8 cellular contexts compared by ENCODE assay signal in the genomic region with DNA sequence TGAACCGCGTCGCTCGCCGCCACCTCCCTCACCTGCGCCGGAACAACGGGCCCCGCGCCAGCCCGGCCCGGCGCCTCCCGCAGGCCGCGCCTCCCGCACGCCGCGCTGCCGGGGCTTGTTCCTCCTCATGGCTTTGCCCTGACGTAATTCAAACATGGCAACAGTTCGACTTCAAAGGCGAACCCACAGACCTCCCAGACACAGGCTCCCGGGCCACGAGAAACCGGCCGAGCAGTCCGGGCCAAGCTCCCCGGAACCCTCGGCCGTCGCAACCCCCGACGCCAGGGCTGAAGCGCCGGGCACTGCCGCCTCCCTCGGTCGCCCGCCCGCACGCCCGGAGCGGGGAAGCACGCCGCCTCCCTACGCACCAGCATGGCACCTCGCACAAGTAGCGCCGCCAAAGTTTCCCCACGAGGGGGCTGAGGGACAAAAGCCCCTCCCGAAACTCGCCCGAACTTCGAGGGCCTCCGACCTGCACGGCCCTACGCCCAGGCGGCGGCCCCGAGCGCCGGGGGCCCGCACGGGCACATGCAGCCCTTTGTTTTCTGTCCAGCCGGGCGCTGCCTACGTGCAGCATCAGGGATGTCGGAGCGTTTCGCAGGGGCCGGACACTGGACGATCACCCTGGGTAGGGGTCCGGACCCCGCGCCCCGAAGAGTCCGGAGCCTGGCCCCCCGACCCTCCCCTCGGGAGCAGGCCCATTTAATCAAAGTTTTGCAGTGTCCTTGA. TPM values are rescaled to one million over a fixed set of nuclear protein-coding genes. Genes with fewer than 3 reads are reported as not detected.
A peak's percentile ranks its signal among the peaks of the same experiment; 100 is the strongest.
DNase-seq lines count a peak whose midpoint lies in the region; ATAC-seq and TF ChIP-seq lines count a peak whose summit lies in the region.

No MANE protein-coding gene starts in this region.

- peak; percentile 41 for TF ChIP-seq POLR2A in ovary (IDR thresholded peaks at IDR 0.05)

- peak; percentile 32 for TF ChIP-seq CTCF in CD4-positive, alpha-beta T cell (IDR thresholded peaks at IDR 0.05)
- no peak for TF ChIP-seq CTCF in ovary (IDR thresholded peaks at IDR 0.05)
- peak in 1 of 2 experiments; percentile 12 for TF ChIP-seq CTCF in tibial artery (IDR thresholded peaks at IDR 0.05)

- no peaks in the 10 kb centered on the region for H3K9me3 ChIP-seq in CD4-positive, alpha-beta T cell (ENCODE audit: control insufficient read depth, low read length)
- H3K9me3 ChIP-seq in ovary (no peaks in the 10 kb centered on the region), tibial artery (no peaks in the 10 kb centered on the region)

- peak; percentile 55 to 81 (median 69) for DNase-seq in CD4-positive, alpha-beta T cell
- DNase-seq in HT1080 (ENCODE audit: low read depth) (peak; percentile 60), SHP77 treated with DMSO at 0.1 percent for 48 hours (lab: John Stamatoyannopoulos, UW) (peak; percentile 54), globus pallidus (ENCODE audit: low spot score) (peak; percentile 27), ovary (peak in 4 of 5 donors; percentile 77 to 85 (median 78)), tibial artery (peak; percentile 39 to 77)
- DNase-seq in activated naive CD4-positive, alpha-beta T cell treated with Interleukin-2 at 50 U/mL for 16 hours: peak; percentile 74

- CTCF ChIA-PET in CD4-positive, alpha-beta T cell (lab: Charles Lee): no interaction called here

- H3K4me1 Mint-ChIP-seq in CD4-positive, alpha-beta T cell (ENCODE audit: low read depth): peaks cover 50% of the 10 kb centered on the region

- peaks cover 16% of the 10 kb centered on the region for H3K36me3 Mint-ChIP-seq in CD4-positive, alpha-beta T cell (ENCODE audit: low read depth)

- H3K9me3 Mint-ChIP-seq in CD4-positive, alpha-beta T cell: no peaks in the 10 kb centered on the region

- intact Hi-C loops in CD4-positive, alpha-beta T cell (cut with DNase I, micrococcal nuclease): loop anchor here (5.0 to 10.0 kb wide), 7 partner anchors 249 to 1942 kb away; a partner anchor contains a TSS
- intact Hi-C loops in ovary (cut with DNase I): no loop called here
- intact Hi-C loops in tibial artery (cut with DNase I; ENCODE audit: low total_unique reads): loop anchor here (2.0 kb wide), 1 partner anchor 267 kb away; a partner anchor contains a TSS

- H3K4me3 ChIP-seq in ovary (peak overlapping the region; percentile 79), tibial artery (peak overlapping the region; percentile 72 to 91)

- TF ChIP-seq EP300 in ovary (IDR thresholded peaks at IDR 0.05): no peak

- ATAC-seq in CD4-positive, alpha-beta T cell (ENCODE audit: poor library complexity): peak; percentile 65
- ATAC-seq in GM19372 (IDR thresholded peaks at IDR 0.05; ENCODE audit: low read depth, unreplicated experiment): peak; percentile 27

- no peaks in the 10 kb centered on the region for H3K27me3 Mint-ChIP-seq in CD4-positive, alpha-beta T cell

- peaks cover 6% of the 10 kb centered on the region for H3K4me1 ChIP-seq in ovary (ENCODE audit: insufficient read depth)
- H3K4me1 ChIP-seq in tibial artery: peaks cover 0 to 4% (median 2%) of the 10 kb centered on the region in 4 donors

- H3K27ac ChIP-seq in CD4-positive, alpha-beta T cell (ENCODE audit: low read depth, low read length): peak overlapping the region; percentile 95
- H3K27ac ChIP-seq in ovary: peak overlapping the region; percentile 67 to 83
- H3K27ac ChIP-seq in tibial artery: peak overlapping the region; percentile 78 to 80

- H3K36me3 ChIP-seq in ovary (no peaks in the 10 kb centered on the region), tibial artery (no peaks in the 10 kb centered on the region)

- POLR2A ChIA-PET in CD4-positive, alpha-beta T cell (lab: Charles Lee): interaction anchor here (0.6 to 1.7 kb wide), 4 partner anchors 8 to 335 kb away, joined by 3 to 6 read pairs (median 3); a partner anchor contains a TSS

- no peaks in the 10 kb centered on the region for H3K27me3 ChIP-seq in CD4-positive, alpha-beta T cell (ENCODE audit: control insufficient read depth, insufficient read depth, low read length)
- no peaks in the 10 kb centered on the region for H3K27me3 ChIP-seq in ovary
- no peaks in the 10 kb centered on the region for H3K27me3 ChIP-seq in tibial artery

- H3K4me3 Mint-ChIP-seq in CD4-positive, alpha-beta T cell: peak overlapping the region; percentile 92

- 0 to 1% (median 1%) methylated on average over 27 to 81 of the region's 81 CpGs for WGBS in ovary, 3 donors

- H3K27ac Mint-ChIP-seq in CD4-positive, alpha-beta T cell: peak overlapping the region; percentile 85

RNA-seq across cellular contexts. Expression of a gene that starts 1.7 kb away (rescaled TPM):
- total RNA-seq in CD4-positive, alpha-beta T cell: 100 to 1,000 TPM; 103 to 119 TPM
- 41.9 and 51.8 TPM in 2 replicates for total RNA-seq in HT1080 (2014; rRNA removed; shearing (Covaris generic))
- 87.8 and 97.6 TPM in 2 replicates for polyA plus RNA-seq in HT1080 (2015; cell fraction: cytosol; rRNA removed)
- polyA plus RNA-seq in HT1080 (2015; cell fraction: nucleus; rRNA removed): 67.8 and 70.6 TPM in 2 replicates
- 10 to 100 TPM; 45.0 to 86.0 (median 59.0) TPM for total RNA-seq in ovary
- 10 to 100 TPM; 40.7 to 66.8 TPM for polyA plus RNA-seq in ovary

Comparison
In these comparisons a context has a peak if more than half of its experiments do, and no peak if none do; other contexts are left out.
1. Peak in every context shown above with its lines: DNase-seq, ATAC-seq, H3K4me3 ChIP-seq and H3K27ac ChIP-seq.
2. DNase-seq: peak in every context shown above with its lines; median percentile 78 in ovary; 74 in activated naive CD4-positive, alpha-beta T cell treated with Interleukin-2 at 50 U/mL for 16 hours; 69 in CD4-positive, alpha-beta T cell; 60 in HT1080; 58 in tibial artery; 54 in SHP77 treated with DMSO at 0.1 percent for 48 hours; 27 in globus pallidus.
3. intact Hi-C loops: an anchor here in CD4-positive, alpha-beta T cell (5.0 to 10.0 kb wide) and tibial artery (2.0 kb wide); none called in ovary.